In genomic region chr20:51688600-51688999, GRCh38 we compare ENCODE assay signal across 20 cellular contexts.
DNase-seq lines count a peak whose midpoint lies in the region; ATAC-seq, FAIRE-seq and TF ChIP-seq lines count a peak whose summit lies in the region.
"Had no signal": no experiment of that assay in that cellular context is flagged by ENCODE, and none has a peak within 500 bp of the region (broad histone marks: within the 10 kb centered on the region; RNA-seq: fewer than 3 reads in every experiment).

No MANE protein-coding gene starts in this region.

- no peaks in the 10 kb centered on the region for H3K9me3 Mint-ChIP-seq in H9
- H3K9me3 Mint-ChIP-seq in nephron progenitor cell, result no peaks in the 10 kb centered on the region
- H3K9me3 Mint-ChIP-seq in activated T-helper 17 cell treated with anti-CD3 and anti-CD28 coated beads, Interleukin-2, amount 50 U/mL, for 72 hours, result no peaks in the 10 kb centered on the region
- H3K9me3 Mint-ChIP-seq: CD4-positive, alpha-beta memory T cell; HFFc6 had no signal

- H4K5ac ChIP-seq in H9 (ENCODE audit: insufficient read length, low read depth, low read length), result no peak overlapping the region

- ATAC-seq in A549 (peak in 1 of 2 experiments; percentile 42; a peak in 2 of 6 replicates), K562 (peak; percentile 47; the same call in 2 of the 3 replicates), HG03432 (IDR thresholded peaks at IDR 0.05; ENCODE audit: unreplicated experiment) (no peak), upper lobe of left lung (ENCODE audit: low FRiP score in 2 of 2) (no peak)
- no peak for ATAC-seq in activated T-helper 17 cell treated with anti-CD3 and anti-CD28 coated beads, Interleukin-2, amount 50 U/mL, for 72 hours (replicated peaks)

- no peak overlapping the region for H3K4ac ChIP-seq in H9 (ENCODE audit: low read depth, low read length)

- no peak overlapping the region for H4K8ac ChIP-seq in H9 (replicated peaks; ENCODE audit: insufficient read length, low read depth, low read length)

- H3K4me2 ChIP-seq in A549 (no peak overlapping the region), H9 (ENCODE audit: insufficient read depth, insufficient read length, low read length) (no peak overlapping the region), K562 (ENCODE audit: insufficient read depth, low read length) (no peak overlapping the region)

- intact Hi-C loops in K562 (cut with micrococcal nuclease), result no loop called here

- no peaks in the 10 kb centered on the region for H3K79me1 ChIP-seq in H9 (ENCODE audit: insufficient read depth, low read depth, low read length, poor library complexity, severe bottlenecking)

- no peak overlapping the region for H3K14ac ChIP-seq in H9 (ENCODE audit: insufficient read depth, low read length)

- TF ChIP-seq RAD21 in A549 (conservative IDR thresholded peaks at IDR 0.05 in 1 of 2, IDR thresholded peaks at IDR 0.05 in 1 of 2), result no peak
- TF ChIP-seq RAD21 in K562 (CRISPR knock-in tag; conservative IDR thresholded peaks at IDR 0.05 in 1 of 2, IDR thresholded peaks at IDR 0.05 in 1 of 2), result no peak

- H2BK5ac ChIP-seq in H9 (ENCODE audit: insufficient read length, low read length), result no peak overlapping the region

- no peak overlapping the region for H3T11ph ChIP-seq in H9 (ENCODE audit: low read length)

- 84% methylated on average over 8 of the region's 8 CpGs for WGBS in A549 (ENCODE audit: missing lambda C conversion rate)
- no CpG with 5 or more reads among the region's 8 CpGs for WGBS in H9 (ENCODE audit: extremely low coverage, insufficient read length, low lambda C conversion rate)
- 11% methylated on average over 8 of the region's 8 CpGs for WGBS in K562 (ENCODE audit: insufficient coverage, low coverage, missing lambda C conversion rate)
- WGBS in upper lobe of left lung, 2 donors, result 88 to 90% methylated on average over 8 of the region's 8 CpGs

- H3K9ac ChIP-seq in H9 (ENCODE audit: extremely low read depth, insufficient read length, low read length), result no peak overlapping the region
- no peak overlapping the region for H3K9ac ChIP-seq in K562 (ENCODE audit: insufficient read depth in 1 of 2, low read depth in 2 of 2, low read length in 2 of 2)

- POLR2A ChIA-PET in A549 (lab: Yijun Ruan, JAX) (no interaction called here), K562 (lab: Yijun Ruan, JAX) (interaction anchor here (0.6 to 1.0 kb wide), 3 partner anchors 13 to 201 kb away, joined by 3 to 4 read pairs (median 3); no protein-coding TSS in a partner anchor)

- H2BK20ac ChIP-seq in H9 (ENCODE audit: low read depth, low read length, poor library complexity, severe bottlenecking), result no peak overlapping the region

- no peak overlapping the region for H3K56ac ChIP-seq in H9 (ENCODE audit: insufficient read length, low read depth, low read length)

- no peak for DNase-seq in A549 (ENCODE audit: low read depth in 1 of 2, low spot score in 1 of 2)
- no peak for DNase-seq in H9
- DNase-seq in K562 (ENCODE audit: extremely low read depth in 1 of 4, low spot score in 3 of 4), result no peak
- no peak for DNase-seq in nephron progenitor cell
- no peak for DNase-seq in kidney glomerular epithelial cell (lab: John Stamatoyannopoulos, UW)
- no peak for DNase-seq in upper lobe of left lung
- DNase-seq: Calu3; CD4-positive, alpha-beta memory T cell; HFFc6; NCI-H1105; NCI-H2081 treated with DMSO at 0.1 percent for 48 hours; NCI-H510A; NCI-H774; SIG-M5 had no signal

- no TSS peak for BruUV-seq in K562 (replicated peaks; lab: Mats Ljungman, UMichigan)

- H2AFZ ChIP-seq in H9 (ENCODE audit: low read length) (no peak overlapping the region), K562 (ENCODE audit: low read depth, low read length) (no peak overlapping the region)

- H3K9me3 ChIP-seq in A549, result no peaks in the 10 kb centered on the region
- H3K9me3 ChIP-seq in H9 (ENCODE audit: control insufficient read depth, low read depth, low read length), result no peaks in the 10 kb centered on the region
- H3K9me3 ChIP-seq in K562 (replicated peaks; ENCODE audit: control insufficient read depth, insufficient read depth, low read depth, low read length), result no peaks in the 10 kb centered on the region
- no peaks in the 10 kb centered on the region for H3K9me3 ChIP-seq in upper lobe of left lung

- H3K79me2 ChIP-seq in H9 (ENCODE audit: insufficient read depth, low read length) (no peaks in the 10 kb centered on the region), K562 (ENCODE audit: control insufficient read depth, insufficient read depth, low read length) (no peaks in the 10 kb centered on the region)

- no peaks in the 10 kb centered on the region for H4K20me1 ChIP-seq in H9 (ENCODE audit: control insufficient read depth, insufficient read depth, insufficient read length)
- no peaks in the 10 kb centered on the region for H4K20me1 ChIP-seq in K562 (replicated peaks; ENCODE audit: control insufficient read depth, insufficient read depth, low read length)

- H3K36me3 Mint-ChIP-seq in H9 (ENCODE audit: insufficient read depth in 1 of 3, low read depth in 3 of 3) (peaks cover 0 to 16% (median 0%) of the 10 kb centered on the region in 3 experiments; a peak in 3 of 7 replicates), nephron progenitor cell (ENCODE audit: low read depth) (peaks cover 53% of the 10 kb centered on the region)
- no peaks in the 10 kb centered on the region for H3K36me3 Mint-ChIP-seq in activated T-helper 17 cell treated with anti-CD3 and anti-CD28 coated beads, Interleukin-2, amount 50 U/mL, for 72 hours (ENCODE audit: low read depth)
- H3K36me3 Mint-ChIP-seq: CD4-positive, alpha-beta memory T cell had no signal

- TF ChIP-seq CTCF in A549 (IDR thresholded peaks at IDR 0.05) (no peak), H9 (conservative IDR thresholded peaks at IDR 0.05) (no peak), K562 (IDR thresholded peaks at IDR 0.05 in 2 of 3, conservative IDR thresholded peaks at IDR 0.05 in 1 of 3; ENCODE audit: insufficient read depth in 2 of 3, low read depth in 1 of 3, low read length in 3 of 3) (no peak), nephron progenitor cell (IDR thresholded peaks at IDR 0.05) (no peak), upper lobe of left lung (IDR thresholded peaks at IDR 0.05) (no peak)

- no peak overlapping the region for H3K4me3 ChIP-seq in A549
- H3K4me3 ChIP-seq in K562, result no peak overlapping the region
- no peak overlapping the region for H3K4me3 ChIP-seq in upper lobe of left lung

- no peaks in the 10 kb centered on the region for H3K23me2 ChIP-seq in H9 (ENCODE audit: insufficient read length, low read depth, low read length, poor library complexity, severe bottlenecking)

- in situ Hi-C loops in K562 (cut with MboI), result no loop called here

- H3K27me3 Mint-ChIP-seq in H9 (ENCODE audit: low read depth) (no peaks in the 10 kb centered on the region; the same call in 1 of the 2 replicates), nephron progenitor cell (ENCODE audit: low read depth, poor library complexity) (no peaks in the 10 kb centered on the region)
- H3K27me3 Mint-ChIP-seq in activated T-helper 17 cell treated with anti-CD3 and anti-CD28 coated beads, Interleukin-2, amount 50 U/mL, for 72 hours, result peaks cover 13% of the 10 kb centered on the region

- H3K4me1 Mint-ChIP-seq in H9 (peaks cover 3 to 8% of the 10 kb centered on the region in 2 experiments; a peak in 3 of 4 replicates), nephron progenitor cell (peaks cover 16% of the 10 kb centered on the region)
- H3K4me1 Mint-ChIP-seq in activated T-helper 17 cell treated with anti-CD3 and anti-CD28 coated beads, Interleukin-2, amount 50 U/mL, for 72 hours, result no peaks in the 10 kb centered on the region

- H3K23ac ChIP-seq in H9 (ENCODE audit: insufficient read length, low read depth, low read length), result no peak overlapping the region

- H2BK15ac ChIP-seq in H9 (ENCODE audit: low read depth, low read length), result no peak overlapping the region

- H4K91ac ChIP-seq in H9 (ENCODE audit: insufficient read length, low read depth, low read length), result no peak overlapping the region

- no peak overlapping the region for H2BK12ac ChIP-seq in H9 (ENCODE audit: insufficient read length, low read depth, low read length)

- TF ChIP-seq EP300 in A549 (IDR thresholded peaks at IDR 0.05) (no peak), K562 (IDR thresholded peaks at IDR 0.05; ENCODE audit: low read length) (no peak), upper lobe of left lung (IDR thresholded peaks at IDR 0.05) (no peak)

- H3K27ac ChIP-seq in A549, result peak overlapping the region; percentile 79 to 92
- H3K27ac ChIP-seq in H9 (ENCODE audit: insufficient read length, low read depth, low read length), result no peak overlapping the region
- H3K27ac ChIP-seq in K562 (ENCODE audit: extremely low read depth, low read depth, low read length), result no peak overlapping the region
- no peak overlapping the region for H3K27ac ChIP-seq in upper lobe of left lung

- H3K4me1 ChIP-seq in A549 (peaks cover 21% of the 10 kb centered on the region), H9 (ENCODE audit: insufficient read depth, low read length) (no peaks in the 10 kb centered on the region), K562 (replicated peaks in 1 of 2; ENCODE audit: control insufficient read depth in 2 of 2, insufficient read depth in 2 of 2, low read length in 2 of 2) (no peaks in the 10 kb centered on the region), upper lobe of left lung (no peaks in the 10 kb centered on the region)

- H3K9me1 ChIP-seq in K562 (ENCODE audit: control insufficient read depth, insufficient read depth, low read length), result no peaks in the 10 kb centered on the region

- no peaks in the 10 kb centered on the region for H3K36me3 ChIP-seq in K562 (ENCODE audit: control insufficient read depth, insufficient read depth, low read length)
- peaks cover 0 to 4% (median 0%) of the 10 kb centered on the region in 4 donors for H3K36me3 ChIP-seq in upper lobe of left lung

- no peak overlapping the region for H2AK5ac ChIP-seq in H9 (ENCODE audit: insufficient read length, low read length)

- H2BK120ac ChIP-seq in H9 (ENCODE audit: low read depth, low read length, poor library complexity, severe bottlenecking), result no peak overlapping the region

- no peaks in the 10 kb centered on the region for H3K27me3 ChIP-seq in H9 (ENCODE audit: insufficient read depth, low read length)
- H3K27me3 ChIP-seq in K562 (ENCODE audit: control insufficient read depth in 2 of 2, insufficient read depth in 2 of 2, low read length in 2 of 2), result peaks cover 28 to 49% of the 10 kb centered on the region in 2 experiments
- no peaks in the 10 kb centered on the region for H3K27me3 ChIP-seq in upper lobe of left lung

- H3K4me3 Mint-ChIP-seq in H9 (no peak overlapping the region), nephron progenitor cell (no peak overlapping the region)
- H3K4me3 Mint-ChIP-seq in activated T-helper 17 cell treated with anti-CD3 and anti-CD28 coated beads, Interleukin-2, amount 50 U/mL, for 72 hours, result no peak overlapping the region
- H3K4me3 Mint-ChIP-seq: CD4-positive, alpha-beta memory T cell; HFFc6 had no signal

- H3K18ac ChIP-seq in H9 (ENCODE audit: insufficient read length, low read depth, low read length), result no peak overlapping the region

- CTCF ChIA-PET in A549 (lab: Yijun Ruan, JAX) (interaction anchor here (0.7 to 1.6 kb wide), 2 partner anchors 12 to 49 kb away, joined by 3 to 9 read pairs; no protein-coding TSS in a partner anchor), K562 (lab: Yijun Ruan, JAX; ENCODE audit: low intra/inter-chr PET ratio) (no interaction called here)

- FAIRE-seq in A549 (lab: Jason Lieb, UNC) (no peak), K562 (lab: Jason Lieb, UNC) (no peak)
- FAIRE-seq: A204.1, GM12891, H54, HTR-8/SVneo had no signal

- TF ChIP-seq POLR2A in A549 (IDR thresholded peaks at IDR 0.05; ENCODE audit: low read length), result no peak
- no peak for TF ChIP-seq POLR2A in K562 (conservative IDR thresholded peaks at IDR 0.05)
- TF ChIP-seq POLR2A in upper lobe of left lung (IDR thresholded peaks at IDR 0.05), result no peak

- H3K27ac Mint-ChIP-seq in H9, result peak overlapping the region in 2 of 3 experiments; percentile 74 to 77; a peak in 4 of 7 replicates
- peak overlapping the region; percentile 91 for H3K27ac Mint-ChIP-seq in nephron progenitor cell
- no peak overlapping the region for H3K27ac Mint-ChIP-seq in activated T-helper 17 cell treated with anti-CD3 and anti-CD28 coated beads, Interleukin-2, amount 50 U/mL, for 72 hours
- H3K27ac Mint-ChIP-seq: CD4-positive, alpha-beta memory T cell; HFFc6 had no signal

Comparison
In these comparisons a context has a peak if more than half of its experiments do, and no peak if none do; other contexts are left out.
1. H3K27ac ChIP-seq: peak in A549 (2 of 2); none in H9 (single experiment), K562 (single experiment) and upper lobe of left lung (0 of 4).